Comparison of ENCODE assay signal across 14 cellular contexts in genomic region chr3:48852151-48852550, GRCh38.
"Had no signal": no experiment of that assay in that cellular context is flagged by ENCODE, and none has a peak within 500 bp of the region (broad histone marks: within the 10 kb centered on the region; RNA-seq: fewer than 3 reads in every experiment).

No MANE protein-coding gene starts in this region.

- H3K27ac ChIP-seq: cardiac muscle cell, colonic mucosa, heart left ventricle, sigmoid colon, suprapubic skin had no signal

- H3K27me3 Mint-ChIP-seq: activated B cell treated with CpG ODN at 0.5 μM for 24 hours had no signal

- H3K27ac Mint-ChIP-seq: activated B cell treated with CpG ODN at 0.5 μM for 24 hours, natural killer cell had no signal

- H3K4me3 ChIP-seq: cardiac muscle cell, colonic mucosa, heart left ventricle, sigmoid colon, suprapubic skin had no signal

- ATAC-seq: activated T-cell treated with anti-CD3 and anti-CD28 coated beads, Interleukin-2, amount 50 U/mL, for 4 hours; heart left ventricle; left lobe of liver; natural killer cell had no signal

- H3K36me3 ChIP-seq: cardiac muscle cell, colonic mucosa had no signal

- H3K36me3 Mint-ChIP-seq: natural killer cell had no signal

- H3K27me3 ChIP-seq: cardiac muscle cell, colonic mucosa, heart left ventricle, sigmoid colon, suprapubic skin had no signal

- H3K9me3 Mint-ChIP-seq: activated B cell treated with CpG ODN at 0.5 μM for 24 hours; activated T-cell treated with anti-CD3 and anti-CD28 coated beads, Interleukin-2, amount 50 U/mL, for 4 hours; natural killer cell had no signal

- H3K9me3 ChIP-seq: colonic mucosa, heart left ventricle, sigmoid colon, suprapubic skin had no signal

- DNase-seq: activated B cell treated with CpG ODN at 0.5 μM for 24 hours; activated T-cell treated with anti-CD3 and anti-CD28 coated beads, Interleukin-2, amount 50 U/mL, for 4 hours; colonic mucosa; effector CD4-positive, alpha-beta T cell; foreskin melanocyte; heart left ventricle; islet precursor cell; natural killer cell; stimulated activated CD4-positive, alpha-beta T cell treated with anti-CD3 and anti-CD28 coated beads, Interleukin-12 subunit alpha, Interleukin-12 subunit beta, amount 100 ng/mL, for 4 hours; stimulated activated naive CD4-positive, alpha-beta T cell had no signal

- H3K4me3 Mint-ChIP-seq: activated B cell treated with CpG ODN at 0.5 μM for 24 hours; activated T-cell treated with anti-CD3 and anti-CD28 coated beads, Interleukin-2, amount 50 U/mL, for 4 hours; natural killer cell had no signal
